Comparison of ENCODE assay signal across 2 cellular contexts in the genomic region with DNA sequence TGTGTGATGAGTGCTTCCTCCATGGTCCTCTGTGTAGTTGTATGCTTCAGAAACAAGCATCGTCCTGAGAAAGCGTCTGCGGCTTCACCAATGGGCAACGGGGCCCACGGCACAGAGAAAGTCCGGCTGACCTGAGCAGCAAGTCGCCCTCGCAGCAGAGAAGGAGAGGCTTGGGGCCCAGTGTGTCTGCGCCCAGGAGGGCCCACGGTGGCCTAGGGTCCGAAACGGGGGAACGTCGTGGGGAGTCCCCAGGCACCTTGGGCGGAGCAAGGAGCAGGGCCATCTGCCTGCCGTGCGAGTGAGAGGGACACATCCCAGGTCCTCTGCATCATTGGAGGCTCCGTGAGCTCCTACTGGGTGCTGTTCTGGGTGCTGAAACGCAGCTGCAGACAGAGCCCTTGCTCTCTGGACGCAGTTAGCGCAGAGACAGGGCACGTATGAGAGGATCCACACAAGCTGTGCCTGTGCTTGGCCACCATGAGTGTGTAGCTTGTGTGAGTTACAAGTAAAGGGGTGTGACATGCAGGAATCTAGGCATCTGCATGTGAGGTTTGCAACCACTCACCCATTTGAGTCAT.
TF ChIP-seq lines count a peak whose summit lies in the region.

No MANE protein-coding gene starts in this region.

TF ChIP-seq in HepG2, 621 proteins besides CTCF, POLR2A, EP300 and RAD21:
- no peak for TF ChIP-seq KMT2B (CRISPR knock-in tag; IDR thresholded peaks at IDR 0.05)
- TF ChIP-seq, protein P1, sequence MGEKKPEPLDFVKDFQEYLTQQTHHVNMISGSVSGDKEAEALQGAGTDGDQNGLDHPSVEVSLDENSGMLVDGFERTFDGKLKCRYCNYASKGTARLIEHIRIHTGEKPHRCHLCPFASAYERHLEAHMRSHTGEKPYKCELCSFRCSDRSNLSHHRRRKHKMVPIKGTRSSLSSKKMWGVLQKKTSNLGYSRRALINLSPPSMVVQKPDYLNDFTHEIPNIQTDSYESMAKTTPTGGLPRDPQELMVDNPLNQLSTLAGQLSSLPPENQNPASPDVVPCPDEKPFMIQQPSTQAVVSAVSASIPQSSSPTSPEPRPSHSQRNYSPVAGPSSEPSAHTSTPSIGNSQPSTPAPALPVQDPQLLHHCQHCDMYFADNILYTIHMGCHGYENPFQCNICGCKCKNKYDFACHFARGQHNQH (CRISPR knock-in tag; IDR thresholded peaks at IDR 0.05): no peak
- TF ChIP-seq, protein P2, sequence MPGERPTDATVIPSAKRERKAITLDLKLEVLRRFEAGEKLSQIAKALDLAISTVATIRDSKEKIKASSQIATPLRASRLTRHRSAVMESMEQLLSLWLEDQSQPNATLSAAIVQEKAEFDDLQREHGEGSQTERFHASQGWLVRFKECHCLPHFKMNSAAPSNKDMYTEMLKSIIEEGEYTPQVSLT (CRISPR knock-in tag; IDR thresholded peaks at IDR 0.05; ENCODE audit: borderline replicate concordance, low read depth): no peak
- TF ChIP-seq MIER2 (CRISPR knock-in tag; IDR thresholded peaks at IDR 0.05): 0 out of 2 replicates have a peak, but pooled peaks have one; percentile 27
- TF ChIP-seq, protein P3, sequence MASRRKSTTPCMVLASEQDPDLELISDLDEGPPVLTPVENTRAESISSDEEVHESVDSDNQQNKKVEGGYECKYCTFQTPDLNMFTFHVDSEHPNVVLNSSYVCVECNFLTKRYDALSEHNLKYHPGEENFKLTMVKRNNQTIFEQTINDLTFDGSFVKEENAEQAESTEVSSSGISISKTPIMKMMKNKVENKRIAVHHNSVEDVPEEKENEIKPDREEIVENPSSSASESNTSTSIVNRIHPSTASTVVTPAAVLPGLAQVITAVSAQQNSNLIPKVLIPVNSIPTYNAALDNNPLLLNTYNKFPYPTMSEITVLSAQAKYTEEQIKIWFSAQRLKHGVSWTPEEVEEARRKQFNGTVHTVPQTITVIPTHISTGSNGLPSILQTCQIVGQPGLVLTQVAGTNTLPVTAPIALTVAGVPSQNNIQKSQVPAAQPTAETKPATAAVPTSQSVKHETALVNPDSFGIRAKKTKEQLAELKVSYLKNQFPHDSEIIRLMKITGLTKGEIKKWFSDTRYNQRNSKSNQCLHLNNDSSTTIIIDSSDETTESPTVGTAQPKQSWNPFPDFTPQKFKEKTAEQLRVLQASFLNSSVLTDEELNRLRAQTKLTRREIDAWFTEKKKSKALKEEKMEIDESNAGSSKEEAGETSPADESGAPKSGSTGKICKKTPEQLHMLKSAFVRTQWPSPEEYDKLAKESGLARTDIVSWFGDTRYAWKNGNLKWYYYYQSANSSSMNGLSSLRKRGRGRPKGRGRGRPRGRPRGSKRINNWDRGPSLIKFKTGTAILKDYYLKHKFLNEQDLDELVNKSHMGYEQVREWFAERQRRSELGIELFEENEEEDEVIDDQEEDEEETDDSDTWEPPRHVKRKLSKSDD (CRISPR knock-in tag; IDR thresholded peaks at IDR 0.05; ENCODE audit: low read depth): no peak
- TF ChIP-seq, protein P4, sequence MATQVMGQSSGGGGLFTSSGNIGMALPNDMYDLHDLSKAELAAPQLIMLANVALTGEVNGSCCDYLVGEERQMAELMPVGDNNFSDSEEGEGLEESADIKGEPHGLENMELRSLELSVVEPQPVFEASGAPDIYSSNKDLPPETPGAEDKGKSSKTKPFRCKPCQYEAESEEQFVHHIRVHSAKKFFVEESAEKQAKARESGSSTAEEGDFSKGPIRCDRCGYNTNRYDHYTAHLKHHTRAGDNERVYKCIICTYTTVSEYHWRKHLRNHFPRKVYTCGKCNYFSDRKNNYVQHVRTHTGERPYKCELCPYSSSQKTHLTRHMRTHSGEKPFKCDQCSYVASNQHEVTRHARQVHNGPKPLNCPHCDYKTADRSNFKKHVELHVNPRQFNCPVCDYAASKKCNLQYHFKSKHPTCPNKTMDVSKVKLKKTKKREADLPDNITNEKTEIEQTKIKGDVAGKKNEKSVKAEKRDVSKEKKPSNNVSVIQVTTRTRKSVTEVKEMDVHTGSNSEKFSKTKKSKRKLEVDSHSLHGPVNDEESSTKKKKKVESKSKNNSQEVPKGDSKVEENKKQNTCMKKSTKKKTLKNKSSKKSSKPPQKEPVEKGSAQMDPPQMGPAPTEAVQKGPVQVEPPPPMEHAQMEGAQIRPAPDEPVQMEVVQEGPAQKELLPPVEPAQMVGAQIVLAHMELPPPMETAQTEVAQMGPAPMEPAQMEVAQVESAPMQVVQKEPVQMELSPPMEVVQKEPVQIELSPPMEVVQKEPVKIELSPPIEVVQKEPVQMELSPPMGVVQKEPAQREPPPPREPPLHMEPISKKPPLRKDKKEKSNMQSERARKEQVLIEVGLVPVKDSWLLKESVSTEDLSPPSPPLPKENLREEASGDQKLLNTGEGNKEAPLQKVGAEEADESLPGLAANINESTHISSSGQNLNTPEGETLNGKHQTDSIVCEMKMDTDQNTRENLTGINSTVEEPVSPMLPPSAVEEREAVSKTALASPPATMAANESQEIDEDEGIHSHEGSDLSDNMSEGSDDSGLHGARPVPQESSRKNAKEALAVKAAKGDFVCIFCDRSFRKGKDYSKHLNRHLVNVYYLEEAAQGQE (IDR thresholded peaks at IDR 0.05; ENCODE audit: borderline replicate concordance in 1 of 2, low read depth in 1 of 2, low read length in 2 of 2): peak; percentile 10 to 64; a peak in 3 of 4 replicates
- no peak for TF ChIP-seq PLRG1 (conservative IDR thresholded peaks at IDR 0.05)
- TF ChIP-seq ZSCAN31 (CRISPR knock-in tag; IDR thresholded peaks at IDR 0.05; ENCODE audit: low read depth): no peak
- no peak for TF ChIP-seq ZMYM2 (CRISPR knock-in tag; IDR thresholded peaks at IDR 0.05)
- no peak for TF ChIP-seq SMARCC2 (IDR thresholded peaks at IDR 0.05)
- TF ChIP-seq, protein P5, sequence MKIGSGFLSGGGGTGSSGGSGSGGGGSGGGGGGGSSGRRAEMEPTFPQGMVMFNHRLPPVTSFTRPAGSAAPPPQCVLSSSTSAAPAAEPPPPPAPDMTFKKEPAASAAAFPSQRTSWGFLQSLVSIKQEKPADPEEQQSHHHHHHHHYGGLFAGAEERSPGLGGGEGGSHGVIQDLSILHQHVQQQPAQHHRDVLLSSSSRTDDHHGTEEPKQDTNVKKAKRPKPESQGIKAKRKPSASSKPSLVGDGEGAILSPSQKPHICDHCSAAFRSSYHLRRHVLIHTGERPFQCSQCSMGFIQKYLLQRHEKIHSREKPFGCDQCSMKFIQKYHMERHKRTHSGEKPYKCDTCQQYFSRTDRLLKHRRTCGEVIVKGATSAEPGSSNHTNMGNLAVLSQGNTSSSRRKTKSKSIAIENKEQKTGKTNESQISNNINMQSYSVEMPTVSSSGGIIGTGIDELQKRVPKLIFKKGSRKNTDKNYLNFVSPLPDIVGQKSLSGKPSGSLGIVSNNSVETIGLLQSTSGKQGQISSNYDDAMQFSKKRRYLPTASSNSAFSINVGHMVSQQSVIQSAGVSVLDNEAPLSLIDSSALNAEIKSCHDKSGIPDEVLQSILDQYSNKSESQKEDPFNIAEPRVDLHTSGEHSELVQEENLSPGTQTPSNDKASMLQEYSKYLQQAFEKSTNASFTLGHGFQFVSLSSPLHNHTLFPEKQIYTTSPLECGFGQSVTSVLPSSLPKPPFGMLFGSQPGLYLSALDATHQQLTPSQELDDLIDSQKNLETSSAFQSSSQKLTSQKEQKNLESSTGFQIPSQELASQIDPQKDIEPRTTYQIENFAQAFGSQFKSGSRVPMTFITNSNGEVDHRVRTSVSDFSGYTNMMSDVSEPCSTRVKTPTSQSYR (CRISPR knock-in tag; IDR thresholded peaks at IDR 0.05; ENCODE audit: borderline replicate concordance): no peak
TF ChIP-seq in HepG2: peak in this region for 2.

TF ChIP-seq in WTC11, 78 proteins besides CTCF, POLR2A, EP300 and RAD21:
- TF ChIP-seq SMAD4 (CRISPR knock-in tag; IDR thresholded peaks at IDR 0.05): no peak
- TF ChIP-seq PRRX2 (CRISPR knock-in tag; IDR thresholded peaks at IDR 0.05): no peak
- TF ChIP-seq, protein P6, sequence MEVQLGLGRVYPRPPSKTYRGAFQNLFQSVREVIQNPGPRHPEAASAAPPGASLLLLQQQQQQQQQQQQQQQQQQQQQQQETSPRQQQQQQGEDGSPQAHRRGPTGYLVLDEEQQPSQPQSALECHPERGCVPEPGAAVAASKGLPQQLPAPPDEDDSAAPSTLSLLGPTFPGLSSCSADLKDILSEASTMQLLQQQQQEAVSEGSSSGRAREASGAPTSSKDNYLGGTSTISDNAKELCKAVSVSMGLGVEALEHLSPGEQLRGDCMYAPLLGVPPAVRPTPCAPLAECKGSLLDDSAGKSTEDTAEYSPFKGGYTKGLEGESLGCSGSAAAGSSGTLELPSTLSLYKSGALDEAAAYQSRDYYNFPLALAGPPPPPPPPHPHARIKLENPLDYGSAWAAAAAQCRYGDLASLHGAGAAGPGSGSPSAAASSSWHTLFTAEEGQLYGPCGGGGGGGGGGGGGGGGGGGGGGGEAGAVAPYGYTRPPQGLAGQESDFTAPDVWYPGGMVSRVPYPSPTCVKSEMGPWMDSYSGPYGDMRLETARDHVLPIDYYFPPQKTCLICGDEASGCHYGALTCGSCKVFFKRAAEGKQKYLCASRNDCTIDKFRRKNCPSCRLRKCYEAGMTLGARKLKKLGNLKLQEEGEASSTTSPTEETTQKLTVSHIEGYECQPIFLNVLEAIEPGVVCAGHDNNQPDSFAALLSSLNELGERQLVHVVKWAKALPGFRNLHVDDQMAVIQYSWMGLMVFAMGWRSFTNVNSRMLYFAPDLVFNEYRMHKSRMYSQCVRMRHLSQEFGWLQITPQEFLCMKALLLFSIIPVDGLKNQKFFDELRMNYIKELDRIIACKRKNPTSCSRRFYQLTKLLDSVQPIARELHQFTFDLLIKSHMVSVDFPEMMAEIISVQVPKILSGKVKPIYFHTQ (CRISPR knock-in tag; IDR thresholded peaks at IDR 0.05): no peak
- no peak for TF ChIP-seq SP1 (CRISPR knock-in tag; conservative IDR thresholded peaks at IDR 0.05)
- TF ChIP-seq, protein P7, sequence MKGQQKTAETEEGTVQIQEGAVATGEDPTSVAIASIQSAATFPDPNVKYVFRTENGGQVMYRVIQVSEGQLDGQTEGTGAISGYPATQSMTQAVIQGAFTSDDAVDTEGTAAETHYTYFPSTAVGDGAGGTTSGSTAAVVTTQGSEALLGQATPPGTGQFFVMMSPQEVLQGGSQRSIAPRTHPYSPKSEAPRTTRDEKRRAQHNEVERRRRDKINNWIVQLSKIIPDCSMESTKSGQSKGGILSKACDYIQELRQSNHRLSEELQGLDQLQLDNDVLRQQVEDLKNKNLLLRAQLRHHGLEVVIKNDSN (CRISPR knock-in tag; IDR thresholded peaks at IDR 0.05): no peak
- no peak for TF ChIP-seq ATF6 (CRISPR knock-in tag; IDR thresholded peaks at IDR 0.05)
TF ChIP-seq in WTC11: peak in this region for 0.
